1 cellular context compared by ENCODE assay signal in the genomic region with DNA sequence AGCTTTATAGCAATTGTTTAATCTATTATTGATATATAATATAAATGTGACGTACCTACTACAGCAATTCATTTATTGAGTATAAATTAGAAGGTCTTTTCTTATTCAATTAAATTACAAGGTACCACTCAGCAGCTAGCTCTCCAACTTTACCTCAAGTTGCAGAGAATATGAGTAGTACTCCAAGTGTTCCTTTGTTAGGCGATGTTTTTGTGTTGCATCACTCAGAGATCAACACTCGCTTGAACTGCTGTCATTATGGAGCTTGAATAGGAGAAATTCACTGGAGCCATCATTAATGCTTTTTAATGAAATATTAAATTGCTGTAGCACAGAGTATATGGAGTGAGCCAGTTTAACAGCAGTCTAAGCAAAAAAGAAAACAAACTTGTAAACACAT.
TF ChIP-seq lines count a peak whose summit lies in the region.

No MANE protein-coding gene starts in this region.

TF ChIP-seq in IMR-90, 13 proteins besides CTCF, POLR2A, EP300 and RAD21 (continued from another document):
- TF ChIP-seq, protein P1, sequence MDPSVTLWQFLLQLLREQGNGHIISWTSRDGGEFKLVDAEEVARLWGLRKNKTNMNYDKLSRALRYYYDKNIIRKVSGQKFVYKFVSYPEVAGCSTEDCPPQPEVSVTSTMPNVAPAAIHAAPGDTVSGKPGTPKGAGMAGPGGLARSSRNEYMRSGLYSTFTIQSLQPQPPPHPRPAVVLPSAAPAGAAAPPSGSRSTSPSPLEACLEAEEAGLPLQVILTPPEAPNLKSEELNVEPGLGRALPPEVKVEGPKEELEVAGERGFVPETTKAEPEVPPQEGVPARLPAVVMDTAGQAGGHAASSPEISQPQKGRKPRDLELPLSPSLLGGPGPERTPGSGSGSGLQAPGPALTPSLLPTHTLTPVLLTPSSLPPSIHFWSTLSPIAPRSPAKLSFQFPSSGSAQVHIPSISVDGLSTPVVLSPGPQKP (IDR thresholded peaks at IDR 0.05; ENCODE audit: borderline replicate concordance, low read depth, low read length): no peak
- TF ChIP-seq MAFK (IDR thresholded peaks at IDR 0.05; ENCODE audit: low read depth, low read length): no peak
- TF ChIP-seq NFE2L2 (IDR thresholded peaks at IDR 0.05; ENCODE audit: low read depth, low read length): no peak
- no peak for TF ChIP-seq BHLHE40 (IDR thresholded peaks at IDR 0.05; ENCODE audit: low read depth, low read length)
